Comparison of ENCODE assay signal across 14 cellular contexts in the genomic region with DNA sequence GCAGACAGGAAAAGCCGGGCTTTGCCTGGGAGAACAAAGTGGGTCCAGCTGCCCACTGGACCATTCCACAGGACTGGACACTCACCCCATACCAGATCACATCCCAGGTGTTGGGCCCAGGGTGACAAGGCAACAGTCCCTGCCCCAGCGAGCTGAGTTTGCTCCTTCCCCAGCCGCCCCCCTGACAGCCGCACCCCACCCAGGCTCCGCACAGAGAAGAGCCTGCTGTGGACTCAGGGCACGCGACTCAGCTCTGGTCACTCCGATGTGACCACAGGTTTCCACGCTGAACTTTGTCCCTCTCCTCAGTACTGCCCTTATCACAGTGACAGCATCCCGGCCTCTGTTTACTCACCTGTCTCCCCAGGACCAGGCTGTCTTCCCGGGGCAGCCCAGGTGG. TPM values are rescaled to one million over a fixed set of nuclear protein-coding genes. Genes with fewer than 3 reads are reported as not detected.
A peak's percentile ranks its signal among the peaks of the same experiment; 100 is the strongest.
DNase-seq lines count a peak whose midpoint lies in the region; ATAC-seq, FAIRE-seq and TF ChIP-seq lines count a peak whose summit lies in the region.
"Had no signal": no experiment of that assay in that cellular context is flagged by ENCODE, and none has a peak within 500 bp of the region (broad histone marks: within the 10 kb centered on the region; RNA-seq: fewer than 3 reads in every experiment).

No MANE protein-coding gene starts in this region.

- H3K79me2 ChIP-seq in MM.1S (ENCODE audit: low read length) (peaks cover 45% of the 10 kb centered on the region), endothelial cell of umbilical vein (ENCODE audit: control insufficient read depth, insufficient read depth, low read length) (no peaks in the 10 kb centered on the region)

- H2AFZ ChIP-seq in MM.1S (ENCODE audit: low read length) (no peak overlapping the region), endothelial cell of umbilical vein (ENCODE audit: low read depth, low read length) (no peak overlapping the region)

- no peaks in the 10 kb centered on the region for H3K9me1 ChIP-seq in endothelial cell of umbilical vein (replicated peaks; ENCODE audit: control insufficient read depth, extremely low read depth, insufficient read depth, low read length)

- dilution Hi-C loops in endothelial cell of umbilical vein (cut with MboI; ENCODE audit: extremely low pct_ligation_motif_present, low sequenced_read_pairs) = no loop called here

- peak overlapping the region; percentile 1 for H3K4me3 Mint-ChIP-seq in activated CD4-positive, alpha-beta T cell treated with anti-CD3 and anti-CD28 coated beads, Interleukin-2, amount 10 ng/mL, durations not matched to agents 24 days and 14 days
- H3K4me3 Mint-ChIP-seq in progenitor cell of endocrine pancreas (ENCODE audit: low read depth) = peak overlapping the region; percentile 35

- H4K20me1 ChIP-seq in MM.1S (ENCODE audit: insufficient read depth, low read length) = no peaks in the 10 kb centered on the region
- no peaks in the 10 kb centered on the region for H4K20me1 ChIP-seq in endothelial cell of umbilical vein (replicated peaks; ENCODE audit: control insufficient read depth, extremely low read depth, insufficient read depth, low read length)

- TF ChIP-seq CTCF in MM.1S (IDR thresholded peaks at IDR 0.05; ENCODE audit: low read length) = no peak
- TF ChIP-seq CTCF in endothelial cell of umbilical vein (IDR thresholded peaks at IDR 0.05; ENCODE audit: extremely low read depth in 1 of 2, insufficient read depth in 1 of 2, low read depth in 1 of 2, low read length in 2 of 2) = no peak
- TF ChIP-seq CTCF in progenitor cell of endocrine pancreas (IDR thresholded peaks at IDR 0.05; ENCODE audit: unreplicated experiment) = no peak

- peaks cover 5% of the 10 kb centered on the region for H3F3A ChIP-seq in MM.1S (ENCODE audit: insufficient read depth, low read length)

- peak overlapping the region; percentile 42; the same call in 1 of the 2 replicates for H3K4me3 ChIP-seq in MM.1S (ENCODE audit: low read length)
- no peak overlapping the region for H3K4me3 ChIP-seq in endothelial cell of umbilical vein (replicated peaks in 1 of 3; ENCODE audit: insufficient read depth in 1 of 3, low read depth in 1 of 3, low read length in 3 of 3)
- H3K4me3 ChIP-seq: uterus had no signal

- FAIRE-seq in endothelial cell of umbilical vein (lab: Jason Lieb, UNC) = peak; percentile 57

- peaks cover 35% of the 10 kb centered on the region for H3K27me3 Mint-ChIP-seq in activated CD4-positive, alpha-beta T cell treated with anti-CD3 and anti-CD28 coated beads, Interleukin-2, amount 10 ng/mL, durations not matched to agents 24 days and 14 days
- H3K27me3 Mint-ChIP-seq in progenitor cell of endocrine pancreas = peaks cover 61% of the 10 kb centered on the region

- H3K9me3 ChIP-seq in MM.1S (replicated peaks; ENCODE audit: insufficient read depth, low read length) (no peaks in the 10 kb centered on the region), endothelial cell of umbilical vein (replicated peaks; ENCODE audit: control insufficient read depth, insufficient read depth, low read length) (no peaks in the 10 kb centered on the region)
- H3K9me3 ChIP-seq: uterus had no signal

- H3K9ac ChIP-seq in MM.1S (ENCODE audit: low read length) (no peak overlapping the region), endothelial cell of umbilical vein (replicated peaks; ENCODE audit: extremely low read depth, insufficient read depth, low read length) (no peak overlapping the region)

- no peak for ATAC-seq in HG02938 (IDR thresholded peaks at IDR 0.05; ENCODE audit: unreplicated experiment)

- H3K27me3 ChIP-seq in MM.1S (replicated peaks; ENCODE audit: insufficient read depth, low read length) (no peaks in the 10 kb centered on the region), endothelial cell of umbilical vein (ENCODE audit: control insufficient read depth in 2 of 2, insufficient read depth in 2 of 2, low read length in 2 of 2) (peaks cover 19 to 31% of the 10 kb centered on the region in 2 experiments)

- DNase-seq in activated CD4-positive, alpha-beta T cell treated with anti-CD3 and anti-CD28 coated beads, Interleukin-2, amount 10 ng/mL, durations not matched to agents 24 days and 14 days = no peak
- DNase-seq in activated CD4-positive, alpha-beta T cell treated with anti-CD3 and anti-CD28 coated beads, Interleukin-2, amount 50 U/mL, for 48 hours = no peak
- DNase-seq in MM.1S (no peak), endothelial cell of umbilical vein (ENCODE audit: low read depth, low spot score) (no peak), progenitor cell of endocrine pancreas (ENCODE audit: low spot score, unreplicated experiment) (no peak), occipital lobe (lab: John Stamatoyannopoulos, UW) (no peak), RKO (ENCODE audit: low spot score) (no peak)
- DNase-seq: ACHN, NCI-H446, uterus had no signal

- no TSS peak for BruUV-seq in endothelial cell of umbilical vein (replicated peaks; lab: Mats Ljungman, UMichigan)

- intact Hi-C loops in activated CD4-positive, alpha-beta T cell treated with anti-CD3 and anti-CD28 coated beads, Interleukin-2, amount 10 ng/mL, durations not matched to agents 24 days and 14 days (cut with micrococcal nuclease) = no loop called here
- intact Hi-C loops in endothelial cell of umbilical vein (cut with micrococcal nuclease) = no loop called here

- CTCF ChIA-PET in endothelial cell of umbilical vein (lab: Charles Lee) = no interaction called here

- peaks cover 2% of the 10 kb centered on the region for H3K4me1 ChIP-seq in MM.1S (ENCODE audit: low read length)
- peaks cover 3% of the 10 kb centered on the region for H3K4me1 ChIP-seq in endothelial cell of umbilical vein (ENCODE audit: control insufficient read depth, extremely low read depth, insufficient read depth, low read length)

- POLR2A ChIA-PET in endothelial cell of umbilical vein (lab: Charles Lee) = no interaction called here

- no peak for TF ChIP-seq POLR2A in endothelial cell of umbilical vein (IDR thresholded peaks at IDR 0.05; ENCODE audit: low read depth, low read length)

- H3K27ac Mint-ChIP-seq in activated CD4-positive, alpha-beta T cell treated with anti-CD3 and anti-CD28 coated beads, Interleukin-2, amount 10 ng/mL, durations not matched to agents 24 days and 14 days = no peak overlapping the region
- no peak overlapping the region for H3K27ac Mint-ChIP-seq in progenitor cell of endocrine pancreas

- H3K36me3 ChIP-seq in MM.1S (replicated peaks; ENCODE audit: insufficient read depth, low read length) = 0 out of 2 replicates have a peak, but pooled peaks cover 5% of the 10 kb centered on the region
- no peaks in the 10 kb centered on the region for H3K36me3 ChIP-seq in endothelial cell of umbilical vein (ENCODE audit: control insufficient read depth in 2 of 2, extremely low read depth in 1 of 2, insufficient read depth in 2 of 2, low read length in 2 of 2)
- H3K36me3 ChIP-seq: uterus had no signal

- H3K4me2 ChIP-seq in MM.1S (ENCODE audit: low read depth, low read length) = peak overlapping the region; percentile 73; the same call in 1 of the 2 replicates
- no peak overlapping the region for H3K4me2 ChIP-seq in endothelial cell of umbilical vein (ENCODE audit: insufficient read depth, low read length)

- no peaks in the 10 kb centered on the region for H3K9me3 Mint-ChIP-seq in activated CD4-positive, alpha-beta T cell treated with anti-CD3 and anti-CD28 coated beads, Interleukin-2, amount 10 ng/mL, durations not matched to agents 24 days and 14 days
- H3K9me3 Mint-ChIP-seq in progenitor cell of endocrine pancreas (ENCODE audit: low read depth) = no peaks in the 10 kb centered on the region

- no peaks in the 10 kb centered on the region for H3K9me2 ChIP-seq in MM.1S (replicated peaks; ENCODE audit: insufficient read depth, low read length)

- H3K4me1 Mint-ChIP-seq in activated CD4-positive, alpha-beta T cell treated with anti-CD3 and anti-CD28 coated beads, Interleukin-2, amount 10 ng/mL, durations not matched to agents 24 days and 14 days = peaks cover 4% of the 10 kb centered on the region
- peaks cover 2% of the 10 kb centered on the region for H3K4me1 Mint-ChIP-seq in progenitor cell of endocrine pancreas (ENCODE audit: low read depth)

- H3K36me3 Mint-ChIP-seq in activated CD4-positive, alpha-beta T cell treated with anti-CD3 and anti-CD28 coated beads, Interleukin-2, amount 10 ng/mL, durations not matched to agents 24 days and 14 days (ENCODE audit: low read depth) = peaks cover 2% of the 10 kb centered on the region
- no peaks in the 10 kb centered on the region for H3K36me3 Mint-ChIP-seq in progenitor cell of endocrine pancreas (ENCODE audit: insufficient read depth)

- H3K27ac ChIP-seq in MM.1S (ENCODE audit: low read length) = no peak overlapping the region
- no peak overlapping the region for H3K27ac ChIP-seq in endothelial cell of umbilical vein (ENCODE audit: insufficient read depth, low read depth, low read length)
- H3K27ac ChIP-seq: RWPE1, skin epidermis, uterus had no signal

RNA-seq across cellular contexts. Expression of a gene that starts 1.2 kb away (rescaled TPM):
- 0.37 and 0.43 TPM in 2 replicates for total RNA-seq in activated CD4-positive, alpha-beta T cell treated with anti-CD3 and anti-CD28 coated beads, Interleukin-2, amount 10 ng/mL, durations not matched to agents 24 days and 14 days
- total RNA-seq in endothelial cell of umbilical vein (0.07 TPM in 1 of 2 replicates, not detected in the other), progenitor cell of endocrine pancreas (0.75 and 0.91 TPM in 2 replicates), occipital lobe (0.16 TPM)
- polyA plus RNA-seq in endothelial cell of umbilical vein = 0.03 TPM in 1 of 2 replicates, not detected in the other
- polyA plus RNA-seq in endothelial cell of umbilical vein (2011; cell fraction: cytosol; rRNA removed) = 0.01 and 0.03 TPM in 2 replicates
- not detected in 2 replicates for polyA plus RNA-seq in endothelial cell of umbilical vein (2011; cell fraction: nucleus; rRNA removed)
- 0.07 TPM in 2 replicates for polyA plus RNA-seq in endothelial cell of umbilical vein (2012)
- polyA minus RNA-seq in endothelial cell of umbilical vein = not detected in 2 replicates
- 2.9 TPM for polyA minus RNA-seq in endothelial cell of umbilical vein (2011; cell fraction: cytosol; rRNA and poly(A)+ RNA removed)
- not detected in 2 replicates for polyA minus RNA-seq in endothelial cell of umbilical vein (2011; cell fraction: nucleus; rRNA and poly(A)+ RNA removed)

RNA-seq across cellular contexts. Expression of a gene that starts 16.3 kb away (rescaled TPM):
- total RNA-seq in activated CD4-positive, alpha-beta T cell treated with anti-CD3 and anti-CD28 coated beads, Interleukin-2, amount 10 ng/mL, durations not matched to agents 24 days and 14 days = 1.5 and 1.8 TPM in 2 replicates
- 0.48 and 0.60 TPM in 2 replicates for total RNA-seq in endothelial cell of umbilical vein
- polyA plus RNA-seq in endothelial cell of umbilical vein = 0.84 and 1.0 TPM in 2 replicates
- 0.50 and 0.76 TPM in 2 replicates for polyA plus RNA-seq in endothelial cell of umbilical vein (2011; cell fraction: cytosol; rRNA removed)
- polyA plus RNA-seq in endothelial cell of umbilical vein (2011; cell fraction: nucleus; rRNA removed) = 0.45 and 0.62 TPM in 2 replicates
- polyA plus RNA-seq in endothelial cell of umbilical vein (2012) = 1.4 and 1.6 TPM in 2 replicates
- 0.40 TPM in 1 of 2 replicates, not detected in the other for polyA minus RNA-seq in endothelial cell of umbilical vein
- not detected for polyA minus RNA-seq in endothelial cell of umbilical vein (2011; cell fraction: cytosol; rRNA and poly(A)+ RNA removed)
- polyA minus RNA-seq in endothelial cell of umbilical vein (2011; cell fraction: nucleus; rRNA and poly(A)+ RNA removed) = 0.63 TPM in 1 of 2 replicates, not detected in the other
- total RNA-seq in progenitor cell of endocrine pancreas = 0.38 TPM in 1 of 2 replicates, not detected in the other
- 0.47 TPM for total RNA-seq in occipital lobe
- total RNA-seq: chondrocyte had no signal

RNA-seq across cellular contexts. Expression of a gene that starts 48.8 kb away (rescaled TPM):
- total RNA-seq in activated CD4-positive, alpha-beta T cell treated with anti-CD3 and anti-CD28 coated beads, Interleukin-2, amount 10 ng/mL, durations not matched to agents 24 days and 14 days = 71.3 and 76.7 TPM in 2 replicates
- total RNA-seq in endothelial cell of umbilical vein (42.6 and 44.4 TPM in 2 replicates), progenitor cell of endocrine pancreas (47.4 and 51.7 TPM in 2 replicates), occipital lobe (23.6 TPM)
- polyA plus RNA-seq in endothelial cell of umbilical vein = 55.7 and 74.9 TPM in 2 replicates
- 65.7 and 73.5 TPM in 2 replicates for polyA plus RNA-seq in endothelial cell of umbilical vein (2011; cell fraction: cytosol; rRNA removed)
- polyA plus RNA-seq in endothelial cell of umbilical vein (2011; cell fraction: nucleus; rRNA removed) = 41.0 and 42.9 TPM in 2 replicates
- polyA plus RNA-seq in endothelial cell of umbilical vein (2012) = 44.2 and 48.1 TPM in 2 replicates
- 30.0 and 31.7 TPM in 2 replicates for polyA minus RNA-seq in endothelial cell of umbilical vein
- 14.7 TPM for polyA minus RNA-seq in endothelial cell of umbilical vein (2011; cell fraction: cytosol; rRNA and poly(A)+ RNA removed)
- polyA minus RNA-seq in endothelial cell of umbilical vein (2011; cell fraction: nucleus; rRNA and poly(A)+ RNA removed) = 12.0 and 13.5 TPM in 2 replicates
